8 cellular contexts compared by ENCODE assay signal in the genomic region with DNA sequence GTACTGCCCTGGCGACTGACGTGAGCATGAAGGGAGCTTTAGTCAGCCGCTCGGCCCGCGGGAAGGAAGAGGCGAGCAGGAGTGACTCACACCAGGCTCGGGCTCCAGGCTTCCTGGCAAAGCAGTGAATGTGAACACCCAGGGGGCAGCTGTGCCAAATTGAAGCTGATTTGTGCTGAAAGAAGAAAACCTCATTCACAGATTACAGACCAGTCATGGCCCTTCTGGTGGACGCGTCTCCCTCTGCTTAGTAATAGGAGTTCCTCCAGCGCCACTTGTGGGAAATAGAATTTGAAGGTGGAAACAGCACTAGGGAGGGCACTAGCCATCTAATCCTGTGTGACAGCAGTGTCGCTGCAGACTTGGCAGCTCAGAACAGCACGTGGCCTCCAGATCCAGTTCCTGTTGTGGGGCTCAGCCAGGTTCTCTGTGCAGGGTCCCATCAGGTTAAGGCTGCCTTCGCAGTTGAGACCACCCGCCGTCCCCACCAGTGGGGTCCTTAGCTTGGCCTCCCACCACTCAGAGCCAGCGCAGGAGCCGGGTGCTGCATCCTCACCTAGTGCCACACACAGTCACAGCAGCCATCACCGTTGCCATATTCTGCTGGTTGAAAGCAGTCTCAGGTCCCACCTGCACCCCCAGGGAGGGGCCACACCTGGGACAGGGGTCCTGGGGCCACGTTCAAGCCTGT.
DNase-seq lines count a peak whose midpoint lies in the region; ATAC-seq and TF ChIP-seq lines count a peak whose summit lies in the region.

No MANE protein-coding gene starts in this region.

- H3K36me3 Mint-ChIP-seq in HFFc6 (ENCODE audit: low read depth): peaks cover 32% of the 10 kb centered on the region

- H3K4me3 Mint-ChIP-seq in HFFc6: peak overlapping the region; percentile 59

- H3K4me1 Mint-ChIP-seq in HFFc6 (ENCODE audit: low read depth): peaks cover 31% of the 10 kb centered on the region

- no peaks in the 10 kb centered on the region; the same call in 1 of the 2 replicates for H3K9me3 Mint-ChIP-seq in HFFc6

- ATAC-seq in left ventricle myocardium superior (peak; percentile 41), HG03520 (IDR thresholded peaks at IDR 0.05; ENCODE audit: unreplicated experiment) (no peak)

- H3K4me3 ChIP-seq in skin epidermis: no peak overlapping the region

- H3K27ac ChIP-seq in skin epidermis: peak overlapping the region in 17 of 21 experiments; percentile 33 to 84 (median 63)

- H3K27me3 Mint-ChIP-seq in HFFc6 (ENCODE audit: insufficient read depth): peaks cover 6% of the 10 kb centered on the region

- peak overlapping the region; percentile 90 for H3K27ac Mint-ChIP-seq in HFFc6

- peak; percentile 32 for TF ChIP-seq CTCF in HFFc6 (IDR thresholded peaks at IDR 0.05)

- DNase-seq in A172 (ENCODE audit: low spot score): peak; percentile 98
- peak; percentile 98 for DNase-seq in HFFc6
- DNase-seq in activated naive CD4-positive, alpha-beta T cell treated with anti-CD3 and anti-CD28 coated beads, Interleukin-2, amount 50 U/mL, for 16 hours: peak; percentile 22
- peak; percentile 46 for DNase-seq in left ventricle myocardium superior
- DNase-seq in KG1 (lab: John Stamatoyannopoulos, UW): no peak
- DNase-seq in NCI-H748 treated with DMSO at 0.1 percent for 48 hours (lab: John Stamatoyannopoulos, UW): no peak

- intact Hi-C loops in left ventricle myocardium superior (cut with micrococcal nuclease): no loop called here

Comparison
In these comparisons a context has a peak if more than half of its experiments do, and no peak if none do; other contexts are left out.
1. DNase-seq: peak in A172 (single experiment), HFFc6 (single experiment), activated naive CD4-positive, alpha-beta T cell treated with anti-CD3 and anti-CD28 coated beads, Interleukin-2, amount 50 U/mL, for 16 hours (single experiment) and left ventricle myocardium superior (single experiment); none in KG1 (single experiment) and NCI-H748 treated with DMSO at 0.1 percent for 48 hours (single experiment).